In the genomic region with DNA sequence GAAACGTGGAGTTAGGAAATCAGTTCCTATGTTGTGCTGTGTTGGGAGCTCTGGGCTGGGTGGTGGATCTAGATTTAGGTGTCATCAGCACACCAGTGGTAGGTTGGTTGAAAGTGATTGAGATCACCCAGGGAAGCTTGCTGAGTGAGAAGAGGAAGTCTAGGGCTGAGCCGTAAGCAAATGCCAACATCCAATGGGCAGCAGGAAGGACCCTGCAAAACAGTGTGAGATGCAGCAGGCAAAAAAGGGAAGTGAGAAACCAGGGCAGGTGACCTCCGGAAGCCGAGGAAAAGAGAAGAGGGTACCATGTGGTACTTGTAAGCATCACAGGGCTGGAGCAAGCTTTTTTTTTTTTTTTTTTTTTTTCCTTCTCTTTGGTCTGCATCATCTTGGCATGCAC, we compare ENCODE assay signal across 7 cellular contexts. TPM values are rescaled to one million over a fixed set of nuclear protein-coding genes. Genes with fewer than 3 reads are reported as not detected.
DNase-seq lines count a peak whose midpoint lies in the region; ATAC-seq lines count a peak whose summit lies in the region.

No MANE protein-coding gene starts in this region.

- H2BK15ac ChIP-seq in neuronal stem cell (ENCODE audit: low read length): no peak overlapping the region

- H2BK120ac ChIP-seq in neuronal stem cell (ENCODE audit: low read depth, low read length): no peak overlapping the region

- in situ Hi-C loops in G401 (cut with HindIII; ENCODE audit: low sequenced_read_pairs): no loop called here

- WGBS in neuronal stem cell (ENCODE audit: extremely low coverage in 2 of 2, insufficient read length in 2 of 2, insufficient replicate concordance in 1 of 2), 2 donors: no CpG with 5 or more reads among the region's 4 CpGs

- no peak overlapping the region for H3K27ac ChIP-seq in neuronal stem cell (replicated peaks; ENCODE audit: low read length)

- ATAC-seq in GM19351 (IDR thresholded peaks at IDR 0.05; ENCODE audit: unreplicated experiment) (peak; percentile 90), HG03066 (IDR thresholded peaks at IDR 0.05; ENCODE audit: low read depth, unreplicated experiment) (peak; percentile 95)

- H2AFZ ChIP-seq in neuronal stem cell (ENCODE audit: low read length): no peak overlapping the region

- DNase-seq in UCSD-AML1 (lab: John Stamatoyannopoulos, UW; ENCODE audit: unreplicated experiment): peak; percentile 67
- no peak for DNase-seq in neuronal stem cell (ENCODE audit: low spot score)
- no peak for DNase-seq in activated T-cell treated with anti-CD3 and anti-CD28 coated beads, Interleukin-2, amount 50 U/mL, for 48 hours
- DNase-seq in G401 (ENCODE audit: low spot score): no peak
- no peak for DNase-seq in glomerular visceral epithelial cell (ENCODE audit: extremely low spot score)

- no peak overlapping the region for H3K9ac ChIP-seq in neuronal stem cell (ENCODE audit: low read depth, low read length, poor library complexity)

- H3K9me3 ChIP-seq in neuronal stem cell (replicated peaks in 1 of 2; ENCODE audit: control insufficient read depth in 2 of 2, insufficient read depth in 1 of 2, low read depth in 1 of 2, low read length in 2 of 2): no peaks in the 10 kb centered on the region

- H3K18ac ChIP-seq in neuronal stem cell (ENCODE audit: low read length): no peak overlapping the region

- no peak overlapping the region for H2BK12ac ChIP-seq in neuronal stem cell (ENCODE audit: low read length)

- H3K27me3 ChIP-seq in neuronal stem cell (ENCODE audit: control insufficient read depth in 3 of 3, insufficient read depth in 3 of 3, low read depth in 1 of 3, low read length in 3 of 3): no peaks in the 10 kb centered on the region

- H3K4me2 ChIP-seq in neuronal stem cell (ENCODE audit: insufficient read depth, low read length, poor library complexity, severe bottlenecking): no peak overlapping the region

- no peak overlapping the region for H3K23ac ChIP-seq in neuronal stem cell (ENCODE audit: low read depth, low read length, poor library complexity)

- peaks cover 0 to 2% of the 10 kb centered on the region in 2 donors for H3K4me1 ChIP-seq in neuronal stem cell (ENCODE audit: control insufficient read depth in 2 of 2, insufficient read depth in 1 of 2, low read depth in 1 of 2, low read length in 2 of 2)

- H3K79me1 ChIP-seq in neuronal stem cell (ENCODE audit: low read depth, low read length): no peaks in the 10 kb centered on the region

- H3K14ac ChIP-seq in neuronal stem cell (ENCODE audit: low read length): peak overlapping the region; percentile 21

- no peak overlapping the region for H3K4ac ChIP-seq in neuronal stem cell (ENCODE audit: low read length)

- H2AK5ac ChIP-seq in neuronal stem cell (ENCODE audit: low read depth, low read length): no peak overlapping the region

- no peaks in the 10 kb centered on the region for H3K36me3 ChIP-seq in neuronal stem cell (replicated peaks in 1 of 2; ENCODE audit: control insufficient read depth in 2 of 2, insufficient read depth in 2 of 2, low read length in 2 of 2)

- H4K8ac ChIP-seq in neuronal stem cell (ENCODE audit: low read depth, low read length): no peak overlapping the region

- H3K4me3 ChIP-seq in neuronal stem cell (ENCODE audit: low read length in 2 of 2): no peak overlapping the region

- no peak overlapping the region for H2BK5ac ChIP-seq in neuronal stem cell (ENCODE audit: low read length)

- H4K91ac ChIP-seq in neuronal stem cell (ENCODE audit: low read depth, low read length, poor library complexity): no peak overlapping the region

RNA-seq across cellular contexts. Expression of a gene that starts 15.9 kb away (rescaled TPM):
- polyA plus RNA-seq in neuronal stem cell (2013, experiment 1 of 2): 32.7 TPM
- polyA plus RNA-seq in neuronal stem cell (2013, experiment 2 of 2): 33.9 TPM
- 36.4 and 68.0 TPM in 2 replicates for total RNA-seq in G401 (2014; rRNA removed; shearing (Covaris generic))

RNA-seq across cellular contexts. Expression of a gene that starts 45.1 kb away (rescaled TPM):
- polyA plus RNA-seq in neuronal stem cell (2013, experiment 1 of 2): 26.8 TPM
- 25.4 TPM for polyA plus RNA-seq in neuronal stem cell (2013, experiment 2 of 2)
- total RNA-seq in G401 (2014; rRNA removed; shearing (Covaris generic)): 33.0 and 40.6 TPM in 2 replicates

RNA-seq across cellular contexts. Expression of a gene that starts 49.8 kb away (rescaled TPM):
- polyA plus RNA-seq in neuronal stem cell (2013, experiment 1 of 2): 379 TPM
- polyA plus RNA-seq in neuronal stem cell (2013, experiment 2 of 2): 385 TPM
- total RNA-seq in G401 (2014; rRNA removed; shearing (Covaris generic)): 379 and 384 TPM in 2 replicates
